8 cellular contexts compared by ENCODE assay signal in genomic region chr10:51063659-51064535, GRCh38. TPM values are rescaled to one million over a fixed set of nuclear protein-coding genes. Genes with fewer than 3 reads are reported as not detected.
DNase-seq lines count a peak whose midpoint lies in the region; ATAC-seq, FAIRE-seq and TF ChIP-seq lines count a peak whose summit lies in the region.

No MANE protein-coding gene starts in this region.

- POLR2A ChIA-PET in H1 (lab: Charles Lee; ENCODE audit: partially characterized antibody) = interaction anchor here (1.1 kb wide), 1 partner anchor 10 kb away, joined by 4 read pairs; no protein-coding TSS in a partner anchor

- H2AFZ ChIP-seq in H1 (ENCODE audit: low read length) = no peak overlapping the region

- H2BK120ac ChIP-seq in H1 (replicated peaks; ENCODE audit: low read depth, low read length) = no peak overlapping the region

- no peak overlapping the region for H4K91ac ChIP-seq in H1 (replicated peaks; ENCODE audit: insufficient read length, low read length)

- H3K9me3 ChIP-seq in H1 (ENCODE audit: insufficient read depth in 2 of 2, low read depth in 1 of 2, low read length in 1 of 2) = no peaks in the 10 kb centered on the region

- TF ChIP-seq EP300 in H1 (IDR thresholded peaks at IDR 0.05; ENCODE audit: borderline replicate concordance in 1 of 2, low read depth in 2 of 2, low read length in 2 of 2) = no peak

- H3K9ac ChIP-seq in H1 (replicated peaks in 1 of 4; ENCODE audit: extremely low read depth in 1 of 4, low read depth in 3 of 4, low read length in 3 of 4) = no peak overlapping the region

- H3K36me3 Mint-ChIP-seq in neural crest cell (ENCODE audit: low read depth) = no peaks in the 10 kb centered on the region

- H3K4me1 Mint-ChIP-seq in neural crest cell = no peaks in the 10 kb centered on the region

- no peak for FAIRE-seq in H1 (lab: Jason Lieb, UNC)

- no peak for TF ChIP-seq POLR2A in NB4 (IDR thresholded peaks at IDR 0.05; ENCODE audit: extremely low read depth, insufficient read length)
- TF ChIP-seq POLR2A in H1 (IDR thresholded peaks at IDR 0.05; ENCODE audit: control extremely low read depth in 1 of 2, low read depth in 2 of 2, low read length in 2 of 2) = no peak

- no peaks in the 10 kb centered on the region for H3K36me3 ChIP-seq in H1 (ENCODE audit: control insufficient read depth in 2 of 4, insufficient read depth in 4 of 4, low read length in 3 of 4)

- H2BK5ac ChIP-seq in H1 (ENCODE audit: low read depth, low read length) = no peak overlapping the region

- TF ChIP-seq CTCF in NB4 (IDR thresholded peaks at IDR 0.05; ENCODE audit: low read depth, low read length) (peak; percentile 9), H1 (IDR thresholded peaks at IDR 0.05; ENCODE audit: control extremely low read depth in 1 of 3, insufficient read depth in 1 of 3, low read depth in 1 of 3, low read length in 3 of 3) (peak in 2 of 3 experiments; percentile 23 to 45; a peak in 2 of 4 replicates), neural crest cell (conservative IDR thresholded peaks at IDR 0.05) (peak; percentile 84)

- CTCF ChIA-PET in H1 (lab: Charles Lee; ENCODE audit: partially characterized antibody) = interaction anchor here (0.6 to 4.3 kb wide), 34 partner anchors 9 to 1151 kb away, joined by 3 to 30 read pairs (median 4); partner anchors contain the start of gene PRKG1

- no peak overlapping the region for H3K27ac Mint-ChIP-seq in neural crest cell (ENCODE audit: unreplicated experiment)

- peak; percentile 67 for DNase-seq in EH (ENCODE audit: low read depth)
- DNase-seq in NB4 (ENCODE audit: low read depth) = peak; percentile 19
- no peak for DNase-seq in H1 (ENCODE audit: low read depth in 1 of 2, low spot score in 2 of 2)
- DNase-seq in neural crest cell (ENCODE audit: low read depth, low spot score) = no peak
- no peak for DNase-seq in activated CD4-positive, alpha-beta T cell treated with anti-CD3 and anti-CD28 coated beads, Interleukin-2, amount 50 U/mL, for 4 hours
- DNase-seq in NCI-H187 treated with DMSO at 0.1 percent for 48 hours (lab: John Stamatoyannopoulos, UW) = no peak

- no peak for ATAC-seq in HG02938 (IDR thresholded peaks at IDR 0.05; ENCODE audit: unreplicated experiment)
- ATAC-seq in HG02678 (IDR thresholded peaks at IDR 0.05; ENCODE audit: unreplicated experiment) = no peak

- H3K27me3 Mint-ChIP-seq in neural crest cell (ENCODE audit: low read depth) = no peaks in the 10 kb centered on the region

- H3K79me2 ChIP-seq in H1 (ENCODE audit: control insufficient read depth in 1 of 2, insufficient read depth in 2 of 2, low read length in 2 of 2) = no peaks in the 10 kb centered on the region

- H3K4me3 ChIP-seq in NB4 (ENCODE audit: low read depth, low read length) = no peak overlapping the region
- no peak overlapping the region for H3K4me3 ChIP-seq in H1 (ENCODE audit: extremely low read depth in 1 of 4, insufficient read depth in 2 of 4, low read depth in 3 of 4, low read length in 4 of 4)

- H3K23me2 ChIP-seq in H1 (ENCODE audit: low read depth, low read length) = no peaks in the 10 kb centered on the region

- no peak overlapping the region for H3K18ac ChIP-seq in H1 (ENCODE audit: extremely low read depth, low read length)

- H3K56ac ChIP-seq in H1 (replicated peaks; ENCODE audit: insufficient read length, low read depth, low read length) = no peak overlapping the region

- peak; percentile 64 to 81 for TF ChIP-seq RAD21 in H1 (IDR thresholded peaks at IDR 0.05 in 1 of 2, conservative IDR thresholded peaks at IDR 0.05 in 1 of 2; ENCODE audit: low read depth in 2 of 2, low read length in 2 of 2)

- no peak overlapping the region for H3K14ac ChIP-seq in H1 (ENCODE audit: insufficient read length)

- H2AK5ac ChIP-seq in H1 (ENCODE audit: low read depth, low read length) = no peak overlapping the region

- H3K4me3 Mint-ChIP-seq in neural crest cell = no peak overlapping the region

- no peaks in the 10 kb centered on the region for H3K79me1 ChIP-seq in H1 (ENCODE audit: low read depth, low read length)

- no peak overlapping the region for H3K23ac ChIP-seq in H1 (ENCODE audit: insufficient read length)

- H4K8ac ChIP-seq in H1 (ENCODE audit: extremely low read depth, insufficient read depth, low read length) = no peak overlapping the region

- H3K4me1 ChIP-seq in H1 (replicated peaks in 1 of 4; ENCODE audit: control insufficient read depth in 3 of 4, insufficient read depth in 4 of 4, low read length in 3 of 4) = no peaks in the 10 kb centered on the region

- no peak overlapping the region for H2BK20ac ChIP-seq in H1 (ENCODE audit: low read length)

- 17% methylated on average over 2 of the region's 2 CpGs; no CpG with 5 or more reads in 1 of the 2 experiments for WGBS in H1 (ENCODE audit: extremely low coverage in 1 of 2, insufficient coverage in 1 of 2, insufficient read length in 1 of 2, insufficient replicate concordance in 2 of 2, low coverage in 1 of 2, low lambda C conversion rate in 2 of 2, missing lambda C conversion rate in 1 of 2), 2 experiments

- H3K27ac ChIP-seq in H1 (ENCODE audit: low read depth, low read length) = no peak overlapping the region

- H4K5ac ChIP-seq in H1 (ENCODE audit: insufficient read length, low read depth, low read length) = no peak overlapping the region

- H4K20me1 ChIP-seq in H1 (replicated peaks in 1 of 2; ENCODE audit: control insufficient read depth in 1 of 2, insufficient read depth in 2 of 2, low read length in 2 of 2) = no peaks in the 10 kb centered on the region

- no peaks in the 10 kb centered on the region for H3K9me3 Mint-ChIP-seq in neural crest cell

- H3K4me2 ChIP-seq in H1 (ENCODE audit: insufficient read depth in 1 of 2, low read depth in 2 of 2, low read length in 2 of 2) = no peak overlapping the region

- no peak overlapping the region for H2BK15ac ChIP-seq in H1 (ENCODE audit: low read length)

- H2BK12ac ChIP-seq in H1 (ENCODE audit: low read depth, low read length) = no peak overlapping the region

- H3K27me3 ChIP-seq in H1 (replicated peaks in 1 of 4; ENCODE audit: control insufficient read depth in 3 of 4, extremely low read depth in 1 of 4, insufficient read depth in 3 of 4, low read length in 3 of 4) = no peaks in the 10 kb centered on the region

- H3K4ac ChIP-seq in H1 (replicated peaks; ENCODE audit: insufficient read length, low read depth, low read length) = no peak overlapping the region

TF ChIP-seq in H1, 55 proteins besides CTCF, POLR2A, EP300 and RAD21:
- TF ChIP-seq CBX5 (IDR thresholded peaks at IDR 0.05; ENCODE audit: low read depth, low read length) (no peak), PHF8 (conservative IDR thresholded peaks at IDR 0.05; ENCODE audit: low read depth, low read length) (no peak), RFX5 (IDR thresholded peaks at IDR 0.05; ENCODE audit: borderline replicate concordance, low read depth, low read length) (no peak), CBX8 (IDR thresholded peaks at IDR 0.05; ENCODE audit: borderline replicate concordance, low read depth, low read length) (no peak), CREB1 (IDR thresholded peaks at IDR 0.05) (no peak), SP2 (IDR thresholded peaks at IDR 0.05; ENCODE audit: low read length) (no peak), JUN (IDR thresholded peaks at IDR 0.05; ENCODE audit: low read depth, low read length) (no peak), TAF7 (optimal IDR thresholded peaks at IDR 0.05; ENCODE audit: borderline replicate concordance, low read depth, low read length) (no peak), ATF3 (IDR thresholded peaks at IDR 0.05; ENCODE audit: insufficient read depth, low read depth, low read length) (no peak), SRF (IDR thresholded peaks at IDR 0.05; ENCODE audit: low read depth, low read length) (no peak), SAP30 (IDR thresholded peaks at IDR 0.05; ENCODE audit: insufficient read depth, insufficient replicate concordance, low read length) (no peak), SIN3A (conservative IDR thresholded peaks at IDR 0.05 in 1 of 2, IDR thresholded peaks at IDR 0.05 in 1 of 2; ENCODE audit: low read depth in 1 of 2, low read length in 2 of 2) (no peak), POLR2AphosphoS5 (IDR thresholded peaks at IDR 0.05; ENCODE audit: low read depth, low read length) (no peak)
TF ChIP-seq in H1: peak in this region for 0.

RNA-seq across cellular contexts. Expression of gene PRKG1, which starts 10.4 kb away (rescaled TPM):
- 15.2 and 16.0 TPM in 2 replicates for total RNA-seq in H1 (2021; fragmentation: NEBNext Ultra II Directional; extraction: Animal tissue kit (Norgen Biotek cat#: 25700))
- 4.2 and 5.0 TPM in 2 replicates for polyA plus RNA-seq in H1 (2011; rRNA removed)
- polyA plus RNA-seq in H1 (2011; cell fraction: cytosol; rRNA removed) = 5.2 TPM
- polyA plus RNA-seq in H1 (2011; cell fraction: nucleus; rRNA removed) = 19.1 TPM
- 7.0 to 10.5 TPM (median 8.0 TPM) in 4 replicates for polyA plus RNA-seq in H1 (2012, experiment 1 of 2)
- 1.1 TPM for polyA plus RNA-seq in H1 (2012, experiment 2 of 2)
- polyA plus RNA-seq in H1 (2013, experiment 1 of 2) = 8.5 TPM
- polyA plus RNA-seq in H1 (2013, experiment 2 of 2) = 6.6 TPM
- polyA minus RNA-seq in H1 (2011; rRNA and poly(A)+ RNA removed) = 24.1 and 34.9 TPM in 2 replicates
- 10.3 TPM for polyA minus RNA-seq in H1 (2011; cell fraction: cytosol; rRNA and poly(A)+ RNA removed)
- polyA minus RNA-seq in H1 (2011; cell fraction: nucleus; rRNA and poly(A)+ RNA removed) = 147 TPM
- 4.4 and 4.5 TPM in 2 replicates for total RNA-seq in neural crest cell

Comparison
In these comparisons a context has a peak if more than half of its experiments do, and no peak if none do; other contexts are left out.
1. DNase-seq: peak in EH (single experiment) and NB4 (single experiment); none in H1 (0 of 2), neural crest cell (single experiment), activated CD4-positive, alpha-beta T cell treated with anti-CD3 and anti-CD28 coated beads, Interleukin-2, amount 50 U/mL, for 4 hours (0 of 2) and NCI-H187 treated with DMSO at 0.1 percent for 48 hours (single experiment).
2. CTCF ChIP-seq: peak in every context shown above with its lines; median percentile 84 in neural crest cell; 34 in H1; 9 in NB4.